In the genomic region with DNA sequence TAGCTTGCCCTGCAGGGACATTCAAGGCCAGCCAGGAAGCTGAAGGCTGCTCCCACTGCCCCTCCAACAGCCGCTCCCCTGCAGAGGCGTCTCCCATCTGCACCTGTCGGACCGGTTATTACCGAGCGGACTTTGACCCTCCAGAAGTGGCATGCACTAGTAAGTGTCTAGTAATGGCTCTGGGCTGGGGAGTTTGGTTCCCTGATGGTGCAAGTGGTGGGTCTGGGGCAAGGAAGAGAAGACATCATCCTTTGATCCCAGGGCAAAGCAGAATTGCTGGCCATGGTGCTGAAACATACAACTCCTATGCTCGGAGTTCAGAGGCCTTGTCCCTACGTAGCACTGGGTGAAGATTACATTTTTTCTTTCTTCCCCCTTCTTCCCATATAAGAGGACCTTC, we compare ENCODE assay signal across 13 cellular contexts.
DNase-seq lines count a peak whose midpoint lies in the region; ATAC-seq and TF ChIP-seq lines count a peak whose summit lies in the region.
"Had no signal": no experiment of that assay in that cellular context is flagged by ENCODE, and none has a peak within 500 bp of the region (broad histone marks: within the 10 kb centered on the region; RNA-seq: fewer than 3 reads in every experiment).

No MANE protein-coding gene starts in this region.

- 14 to 58% (median 33%) methylated on average over 8 of the region's 8 CpGs for WGBS in stomach, 5 donors

- no peak overlapping the region for H3K4me3 Mint-ChIP-seq in activated CD4-positive, alpha-beta T cell treated with anti-CD3 and anti-CD28 coated beads, Interleukin-2, amount 10 ng/mL, durations not matched to agents 7 days and 5 days
- H3K4me3 Mint-ChIP-seq in endothelial cell (ENCODE audit: unreplicated experiment) = no peak overlapping the region
- no peak overlapping the region for H3K4me3 Mint-ChIP-seq in CD4-positive, alpha-beta memory T cell
- H3K4me3 Mint-ChIP-seq in activated naive CD8-positive, alpha-beta T cell treated with anti-CD3 and anti-CD28 coated beads for 36 hours = no peak overlapping the region
- H3K4me3 Mint-ChIP-seq: central memory CD8-positive, alpha-beta T cell had no signal

- TF ChIP-seq POLR2A in stomach (IDR thresholded peaks at IDR 0.05) = no peak

- ATAC-seq in GM18909 (IDR thresholded peaks at IDR 0.05; ENCODE audit: poor library complexity, unreplicated experiment) = no peak

- peak; percentile 31 for DNase-seq in activated CD4-positive, alpha-beta T cell treated with anti-CD3 and anti-CD28 coated beads, Interleukin-2, amount 10 ng/mL, durations not matched to agents 7 days and 5 days
- DNase-seq in activated CD4-positive, alpha-beta T cell treated with anti-CD3 and anti-CD28 coated beads, Interleukin-2, amount 50 U/mL, for 4 hours = no peak
- DNase-seq in NCI-H460 (ENCODE audit: extremely low read depth, low read depth) = peak; percentile 30
- peak; percentile 61 for DNase-seq in endothelial cell (ENCODE audit: low spot score)
- DNase-seq in stomach = peak; percentile 60
- no peak for DNase-seq in CD4-positive, alpha-beta memory T cell
- DNase-seq in activated naive CD8-positive, alpha-beta T cell treated with anti-CD3 and anti-CD28 coated beads for 36 hours = no peak
- DNase-seq: MV-4-11; stimulated activated CD4-positive, alpha-beta T cell treated with anti-CD3 and anti-CD28 coated beads, Interleukin-2, amount 100 ng/mL, for 48 hours had no signal

- H3K36me3 Mint-ChIP-seq in activated CD4-positive, alpha-beta T cell treated with anti-CD3 and anti-CD28 coated beads, Interleukin-2, amount 10 ng/mL, durations not matched to agents 7 days and 5 days (ENCODE audit: low read depth) = no peaks in the 10 kb centered on the region
- no peaks in the 10 kb centered on the region for H3K36me3 Mint-ChIP-seq in endothelial cell (ENCODE audit: low read depth, unreplicated experiment)
- H3K36me3 Mint-ChIP-seq in CD4-positive, alpha-beta memory T cell = no peaks in the 10 kb centered on the region
- H3K36me3 Mint-ChIP-seq in activated naive CD8-positive, alpha-beta T cell treated with anti-CD3 and anti-CD28 coated beads for 36 hours = no peaks in the 10 kb centered on the region

- POLR2A ChIA-PET in activated CD4-positive, alpha-beta T cell treated with anti-CD3 and anti-CD28 coated beads, Interleukin-2, amount 10 ng/mL, durations not matched to agents 7 days and 5 days (lab: Charles Lee) = no interaction called here
- POLR2A ChIA-PET in CD4-positive, alpha-beta memory T cell (lab: Charles Lee; ENCODE audit: partially characterized antibody) = no interaction called here

- H3K4me1 Mint-ChIP-seq in activated CD4-positive, alpha-beta T cell treated with anti-CD3 and anti-CD28 coated beads, Interleukin-2, amount 10 ng/mL, durations not matched to agents 7 days and 5 days = no peaks in the 10 kb centered on the region
- no peaks in the 10 kb centered on the region for H3K4me1 Mint-ChIP-seq in endothelial cell (ENCODE audit: unreplicated experiment)
- H3K4me1 Mint-ChIP-seq in CD4-positive, alpha-beta memory T cell = no peaks in the 10 kb centered on the region
- no peaks in the 10 kb centered on the region for H3K4me1 Mint-ChIP-seq in activated naive CD8-positive, alpha-beta T cell treated with anti-CD3 and anti-CD28 coated beads for 36 hours
- H3K4me1 Mint-ChIP-seq: central memory CD8-positive, alpha-beta T cell had no signal

- H3K9me3 ChIP-seq in stomach = no peaks in the 10 kb centered on the region
- H3K9me3 ChIP-seq in CD4-positive, alpha-beta memory T cell (ENCODE audit: control insufficient read depth in 1 of 2, low read length in 2 of 2) = no peaks in the 10 kb centered on the region
- H3K9me3 ChIP-seq: BLaER1 had no signal

- no peak overlapping the region for H3K4me3 ChIP-seq in stomach
- no peak overlapping the region for H3K4me3 ChIP-seq in CD4-positive, alpha-beta memory T cell (ENCODE audit: low read length in 2 of 2)
- H3K4me3 ChIP-seq: BLaER1 had no signal

- H3K27me3 ChIP-seq in stomach = no peaks in the 10 kb centered on the region
- no peaks in the 10 kb centered on the region for H3K27me3 ChIP-seq in CD4-positive, alpha-beta memory T cell (ENCODE audit: insufficient read depth, low read length)
- H3K27me3 ChIP-seq: BLaER1 had no signal

- H3K36me3 ChIP-seq in stomach = no peaks in the 10 kb centered on the region
- H3K36me3 ChIP-seq in CD4-positive, alpha-beta memory T cell (ENCODE audit: insufficient read depth, low read length) = no peaks in the 10 kb centered on the region
- H3K36me3 ChIP-seq: BLaER1 had no signal

- H3K4me1 ChIP-seq in stomach = peaks cover 0 to 8% (median 3%) of the 10 kb centered on the region in 4 donors
- H3K4me1 ChIP-seq in CD4-positive, alpha-beta memory T cell (ENCODE audit: insufficient read depth, low read length) = no peaks in the 10 kb centered on the region
- H3K4me1 ChIP-seq: BLaER1 had no signal

- no peak overlapping the region for H3K27ac Mint-ChIP-seq in activated CD4-positive, alpha-beta T cell treated with anti-CD3 and anti-CD28 coated beads, Interleukin-2, amount 10 ng/mL, durations not matched to agents 7 days and 5 days
- H3K27ac Mint-ChIP-seq in endothelial cell (ENCODE audit: unreplicated experiment) = no peak overlapping the region
- no peak overlapping the region for H3K27ac Mint-ChIP-seq in CD4-positive, alpha-beta memory T cell
- H3K27ac Mint-ChIP-seq in activated naive CD8-positive, alpha-beta T cell treated with anti-CD3 and anti-CD28 coated beads for 36 hours = no peak overlapping the region

- no peak for TF ChIP-seq CTCF in endothelial cell (IDR thresholded peaks at IDR 0.05; ENCODE audit: unreplicated experiment)
- TF ChIP-seq CTCF in stomach (IDR thresholded peaks at IDR 0.05) = no peak

- no peak for TF ChIP-seq EP300 in stomach (IDR thresholded peaks at IDR 0.05)

- intact Hi-C loops in stomach (cut with DNase I; ENCODE audit: low total_unique reads) = no loop called here
- intact Hi-C loops in CD4-positive, alpha-beta memory T cell (cut with micrococcal nuclease) = no loop called here

- H3K9me3 Mint-ChIP-seq in activated CD4-positive, alpha-beta T cell treated with anti-CD3 and anti-CD28 coated beads, Interleukin-2, amount 10 ng/mL, durations not matched to agents 7 days and 5 days = no peaks in the 10 kb centered on the region
- H3K9me3 Mint-ChIP-seq in endothelial cell (ENCODE audit: unreplicated experiment) = no peaks in the 10 kb centered on the region
- H3K9me3 Mint-ChIP-seq in CD4-positive, alpha-beta memory T cell = peaks cover 0 to 4% (median 0%) of the 10 kb centered on the region in 8 donors
- no peaks in the 10 kb centered on the region for H3K9me3 Mint-ChIP-seq in activated naive CD8-positive, alpha-beta T cell treated with anti-CD3 and anti-CD28 coated beads for 36 hours
- H3K9me3 Mint-ChIP-seq: central memory CD8-positive, alpha-beta T cell had no signal

- no peaks in the 10 kb centered on the region for H3K27me3 Mint-ChIP-seq in activated CD4-positive, alpha-beta T cell treated with anti-CD3 and anti-CD28 coated beads, Interleukin-2, amount 10 ng/mL, durations not matched to agents 7 days and 5 days
- no peaks in the 10 kb centered on the region for H3K27me3 Mint-ChIP-seq in endothelial cell (ENCODE audit: unreplicated experiment)
- H3K27me3 Mint-ChIP-seq in CD4-positive, alpha-beta memory T cell = no peaks in the 10 kb centered on the region
- peaks cover 3% of the 10 kb centered on the region for H3K27me3 Mint-ChIP-seq in activated naive CD8-positive, alpha-beta T cell treated with anti-CD3 and anti-CD28 coated beads for 36 hours
- H3K27me3 Mint-ChIP-seq: central memory CD8-positive, alpha-beta T cell had no signal

- CTCF ChIA-PET in activated CD4-positive, alpha-beta T cell treated with anti-CD3 and anti-CD28 coated beads, Interleukin-2, amount 10 ng/mL, durations not matched to agents 7 days and 5 days (lab: Charles Lee) = no interaction called here
- CTCF ChIA-PET in CD4-positive, alpha-beta memory T cell (lab: Charles Lee; ENCODE audit: partially characterized antibody) = no interaction called here

- H3K27ac ChIP-seq in stomach = no peak overlapping the region
- H3K27ac ChIP-seq in CD4-positive, alpha-beta memory T cell (ENCODE audit: low read depth, low read length) = no peak overlapping the region
- H3K27ac ChIP-seq: BLaER1, VCaP had no signal

Comparison
In these comparisons a context has a peak if more than half of its experiments do, and no peak if none do; other contexts are left out.
1. DNase-seq: peak in activated CD4-positive, alpha-beta T cell treated with anti-CD3 and anti-CD28 coated beads, Interleukin-2, amount 10 ng/mL, durations not matched to agents 7 days and 5 days (single experiment), NCI-H460 (single experiment), endothelial cell (single experiment) and stomach (single experiment); none in activated CD4-positive, alpha-beta T cell treated with anti-CD3 and anti-CD28 coated beads, Interleukin-2, amount 50 U/mL, for 4 hours (0 of 2), CD4-positive, alpha-beta memory T cell (0 of 5) and activated naive CD8-positive, alpha-beta T cell treated with anti-CD3 and anti-CD28 coated beads for 36 hours (single experiment).